In genomic region chr16:2282866-2283555, GRCh38 we compare ENCODE assay signal across 16 cellular contexts. TPM values are rescaled to one million over a fixed set of nuclear protein-coding genes. Genes with fewer than 3 reads are reported as not detected.
A peak's percentile ranks its signal among the peaks of the same experiment; 100 is the strongest.
DNase-seq lines count a peak whose midpoint lies in the region; ATAC-seq lines count a peak whose summit lies in the region.
"Had no signal": no experiment of that assay in that cellular context is flagged by ENCODE, and none has a peak within 500 bp of the region (broad histone marks: within the 10 kb centered on the region; RNA-seq: fewer than 3 reads in every experiment).

No MANE protein-coding gene starts in this region.

- DNase-seq in G401 (ENCODE audit: low spot score), result peak; percentile 53
- peak; percentile 83 for DNase-seq in NCI-H2171 treated with DMSO at 0.1 percent for 48 hours (lab: John Stamatoyannopoulos, UW)
- peak; percentile 29 for DNase-seq in cerebellum (ENCODE audit: low spot score)
- no peak for DNase-seq in Karpas-422
- no peak for DNase-seq in activated CD4-positive, CD25-positive, alpha-beta regulatory T cell treated with anti-CD3 and anti-CD28 coated beads, Interleukin-2, amount 50 U/mL, for 72 hours
- DNase-seq: CD8-positive, alpha-beta memory T cell; DND-41; GM23248; HCEC 1CT; NCI-H1105; NCI-H187; OCI-M1; SHP77 had no signal

- H3K27ac ChIP-seq in temporal lobe (ENCODE audit: low read depth, low read length), result peak overlapping the region; percentile 30
- no peak overlapping the region for H3K27ac ChIP-seq in Karpas-422 (ENCODE audit: low read length)
- H3K27ac ChIP-seq: GM23248, SK-N-MC had no signal

- no peak overlapping the region for H3K9ac ChIP-seq in Karpas-422 (ENCODE audit: low read length)
- H3K9ac ChIP-seq: GM23248 had no signal

- H4K20me1 ChIP-seq in Karpas-422 (ENCODE audit: insufficient read depth, low read depth, low read length), result no peaks in the 10 kb centered on the region

- H3K4me2 ChIP-seq in Karpas-422 (ENCODE audit: low read depth, low read length, poor library complexity, severe bottlenecking), result no peak overlapping the region

- no peaks in the 10 kb centered on the region for H3K36me3 ChIP-seq in Karpas-422 (ENCODE audit: insufficient read depth, low read length)

- H3K27me3 ChIP-seq in Karpas-422 (ENCODE audit: low read length), result no peaks in the 10 kb centered on the region

- no peaks in the 10 kb centered on the region for H3K4me1 ChIP-seq in Karpas-422 (ENCODE audit: low read length)

- no peaks in the 10 kb centered on the region for H3K9me2 ChIP-seq in Karpas-422 (replicated peaks; ENCODE audit: insufficient read depth, low read length)

- H3K79me2 ChIP-seq in Karpas-422 (ENCODE audit: low read length), result no peaks in the 10 kb centered on the region

- in situ Hi-C loops in G401 (cut with HindIII; ENCODE audit: low sequenced_read_pairs), result no loop called here

- ATAC-seq in GM18873 (IDR thresholded peaks at IDR 0.05; ENCODE audit: low FRiP score, unreplicated experiment), result no peak

- H3K4me3 ChIP-seq in Karpas-422 (ENCODE audit: low read length), result no peak overlapping the region
- H3K4me3 ChIP-seq: GM23248, SK-N-MC had no signal

- H2AFZ ChIP-seq in Karpas-422 (ENCODE audit: low read length), result no peak overlapping the region
- H2AFZ ChIP-seq: GM23248 had no signal

- no peaks in the 10 kb centered on the region for H3K9me3 ChIP-seq in Karpas-422 (ENCODE audit: low read length)

RNA-seq across cellular contexts. Expression of gene RNPS1, which starts 15.1 kb away (rescaled TPM):
- total RNA-seq in G401 (2014; rRNA removed; shearing (Covaris generic)), result 145 and 179 TPM in 2 replicates
- total RNA-seq in cerebellum (74.2 TPM), temporal lobe (73.0 TPM)
- 125 and 158 TPM in 2 replicates for total RNA-seq in Karpas-422 (2014; rRNA removed; shearing (Covaris generic); ENCODE audit: low replicate concordance)

RNA-seq across cellular contexts. Expression of gene ECI1, which starts 31.6 kb away (rescaled TPM):
- total RNA-seq in G401 (2014; rRNA removed; shearing (Covaris generic)), result 52.9 and 71.9 TPM in 2 replicates
- total RNA-seq in cerebellum (17.2 TPM), temporal lobe (17.5 TPM)
- 24.4 and 58.9 TPM in 2 replicates for total RNA-seq in Karpas-422 (2014; rRNA removed; shearing (Covaris generic); ENCODE audit: low replicate concordance)

RNA-seq across cellular contexts. Expression of gene DNASE1L2, which starts 46.8 kb away (rescaled TPM):
- total RNA-seq in G401 (2014; rRNA removed; shearing (Covaris generic)), result 0.20 and 0.62 TPM in 2 replicates
- total RNA-seq in cerebellum (3.5 TPM), temporal lobe (1.5 TPM)
- total RNA-seq in Karpas-422 (2014; rRNA removed; shearing (Covaris generic); ENCODE audit: low replicate concordance), result 0.78 and 5.2 TPM in 2 replicates
- total RNA-seq: GM23248 had no signal

RNA-seq across cellular contexts. Expression of gene ABCA3, which starts 57.5 kb away (rescaled TPM):
- total RNA-seq in G401 (2014; rRNA removed; shearing (Covaris generic)), result 4.9 and 9.5 TPM in 2 replicates
- total RNA-seq in cerebellum, result 45.2 TPM
- 47.2 TPM for total RNA-seq in temporal lobe
- 0.37 and 0.87 TPM in 2 replicates for total RNA-seq in Karpas-422 (2014; rRNA removed; shearing (Covaris generic); ENCODE audit: low replicate concordance)

RNA-seq across cellular contexts. Expression of gene E4F1, which starts 59.6 kb away (rescaled TPM):
- 40.4 and 59.4 TPM in 2 replicates for total RNA-seq in G401 (2014; rRNA removed; shearing (Covaris generic))
- total RNA-seq in cerebellum (25.3 TPM), temporal lobe (18.9 TPM)
- total RNA-seq in Karpas-422 (2014; rRNA removed; shearing (Covaris generic); ENCODE audit: low replicate concordance), result 14.8 and 36.9 TPM in 2 replicates

Comparison
In these comparisons a context has a peak if more than half of its experiments do, and no peak if none do; other contexts are left out.
1. DNase-seq: peak in G401 (single experiment), NCI-H2171 treated with DMSO at 0.1 percent for 48 hours (single experiment) and cerebellum (single experiment); none in Karpas-422 (single experiment) and activated CD4-positive, CD25-positive, alpha-beta regulatory T cell treated with anti-CD3 and anti-CD28 coated beads, Interleukin-2, amount 50 U/mL, for 72 hours (single experiment).